Comparison of ENCODE assay signal across 10 cellular contexts in genomic region chr15:100241572-100242479, GRCh38.
A peak's percentile ranks its signal among the peaks of the same experiment; 100 is the strongest.
DNase-seq lines count a peak whose midpoint lies in the region; ATAC-seq and TF ChIP-seq lines count a peak whose summit lies in the region.
"Had no signal": no experiment of that assay in that cellular context is flagged by ENCODE, and none has a peak within 500 bp of the region (broad histone marks: within the 10 kb centered on the region; RNA-seq: fewer than 3 reads in every experiment).

No MANE protein-coding gene starts in this region.

- H3K4me3 Mint-ChIP-seq in GM23338 (no peak overlapping the region), neural crest cell (peak overlapping the region; percentile 25)

- no peaks in the 10 kb centered on the region for H4K20me1 ChIP-seq in GM23338 (replicated peaks; ENCODE audit: insufficient read depth)

- TF ChIP-seq CTCF in GM23338 (conservative IDR thresholded peaks at IDR 0.05; ENCODE audit: low read depth in 2 of 2) = no peak
- TF ChIP-seq CTCF in epithelial cell of esophagus (IDR thresholded peaks at IDR 0.05; ENCODE audit: insufficient read depth, low read depth, low read length, missing control alignments) = no peak
- TF ChIP-seq CTCF in neural crest cell (conservative IDR thresholded peaks at IDR 0.05) = no peak

- no peak overlapping the region for H3K9ac ChIP-seq in NT2/D1 (ENCODE audit: insufficient read length, low read depth)

- H3K4me3 ChIP-seq in GM23338 (no peak overlapping the region), NT2/D1 (ENCODE audit: insufficient read length, low read depth) (no peak overlapping the region), epithelial cell of esophagus (ENCODE audit: low read length) (no peak overlapping the region)
- H3K4me3 ChIP-seq: uterus had no signal

- H3K4me2 ChIP-seq in GM23338 = no peak overlapping the region

- H3K9me3 Mint-ChIP-seq in GM23338 (peaks cover 4% of the 10 kb centered on the region; the same call in 2 of the 3 replicates), neural crest cell (peaks cover 4% of the 10 kb centered on the region)

- peak overlapping the region; percentile 65; the same call in 1 of the 2 replicates for H3K27ac Mint-ChIP-seq in GM23338
- no peak overlapping the region for H3K27ac Mint-ChIP-seq in neural crest cell (ENCODE audit: unreplicated experiment)

- no peaks in the 10 kb centered on the region for H3K27me3 ChIP-seq in GM23338 (ENCODE audit: insufficient read depth)
- H3K27me3 ChIP-seq in NT2/D1 (ENCODE audit: insufficient read depth, insufficient read length) = no peaks in the 10 kb centered on the region
- H3K27me3 ChIP-seq: uterus had no signal

- H3F3A ChIP-seq in GM23338 (replicated peaks; ENCODE audit: low read depth) = no peaks in the 10 kb centered on the region

- H3K4me1 ChIP-seq in GM23338 (ENCODE audit: insufficient read depth) = no peaks in the 10 kb centered on the region
- peaks cover 8% of the 10 kb centered on the region for H3K4me1 ChIP-seq in NT2/D1 (ENCODE audit: insufficient read depth, insufficient read length)
- H3K4me1 ChIP-seq: uterus had no signal

- H3K9me3 ChIP-seq in NT2/D1 (ENCODE audit: insufficient read depth, low read length) = no peaks in the 10 kb centered on the region
- H3K9me3 ChIP-seq: uterus had no signal

- peak; percentile 49 for ATAC-seq in GM23338
- ATAC-seq in HG03439 (IDR thresholded peaks at IDR 0.05; ENCODE audit: unreplicated experiment) = no peak
- ATAC-seq in GM21526 (IDR thresholded peaks at IDR 0.05; ENCODE audit: low FRiP score, unreplicated experiment) = no peak

- peaks cover 15% of the 10 kb centered on the region for H3K4me1 Mint-ChIP-seq in GM23338
- H3K4me1 Mint-ChIP-seq in neural crest cell = peaks cover 42% of the 10 kb centered on the region

- H3K9me2 ChIP-seq in GM23338 (ENCODE audit: insufficient read depth) = 0 out of 2 replicates have a peak, but pooled peaks cover 5% of the 10 kb centered on the region

- H2AFZ ChIP-seq in GM23338 = no peak overlapping the region

- H3K36me3 ChIP-seq in GM23338 (ENCODE audit: insufficient read depth) (no peaks in the 10 kb centered on the region), NT2/D1 (ENCODE audit: insufficient read depth, insufficient read length, low read length) (no peaks in the 10 kb centered on the region)
- H3K36me3 ChIP-seq: uterus had no signal

- peaks cover 5% of the 10 kb centered on the region for H3K27me3 Mint-ChIP-seq in GM23338 (ENCODE audit: insufficient read depth, low read depth, poor library complexity)
- no peaks in the 10 kb centered on the region for H3K27me3 Mint-ChIP-seq in neural crest cell (ENCODE audit: low read depth)

- DNase-seq in GM23338 (ENCODE audit: low spot score) = peak; percentile 58
- peak; percentile 54 for DNase-seq in NT2/D1 (ENCODE audit: low read depth, low spot score)
- DNase-seq in epithelial cell of esophagus (ENCODE audit: low read depth) = peak; percentile 49
- no peak for DNase-seq in neural crest cell (ENCODE audit: low read depth, low spot score)
- DNase-seq in NOMO-1 treated with DMSO at 0.1 percent for 48 hours (lab: John Stamatoyannopoulos, UW; ENCODE audit: unreplicated experiment) = no peak
- no peak for DNase-seq in activated CD8-positive, alpha-beta memory T cell treated with anti-CD3 and anti-CD28 coated beads for 24 hours
- DNase-seq: GF-D8, uterus had no signal

- H3K36me3 Mint-ChIP-seq in GM23338 (ENCODE audit: low read depth) (peaks cover 3% of the 10 kb centered on the region; the same call in 2 of the 3 replicates), neural crest cell (ENCODE audit: low read depth) (peaks cover 4% of the 10 kb centered on the region)

- no peak overlapping the region for H3K27ac ChIP-seq in GM23338 (ENCODE audit: low read depth)
- H3K27ac ChIP-seq: uterus had no signal

- H3K79me2 ChIP-seq in GM23338 (replicated peaks; ENCODE audit: insufficient read depth) = no peaks in the 10 kb centered on the region

TF ChIP-seq in GM23338, 12 proteins besides CTCF, POLR2A, EP300 and RAD21:
- TF ChIP-seq POLR2AphosphoS5 (IDR thresholded peaks at IDR 0.05; ENCODE audit: low read depth) (no peak), ETS1 (IDR thresholded peaks at IDR 0.05) (no peak), EZH2 (IDR thresholded peaks at IDR 0.05; ENCODE audit: low read depth, unreplicated experiment) (no peak), CREB1 (CRISPR knock-in tag; IDR thresholded peaks at IDR 0.05; ENCODE audit: low read depth) (no peak), STAT1 (IDR thresholded peaks at IDR 0.05; ENCODE audit: unreplicated experiment) (no peak), JUNB (IDR thresholded peaks at IDR 0.05; ENCODE audit: unreplicated experiment) (no peak)
TF ChIP-seq in GM23338: peak in this region for 0.

Comparison
In these comparisons a context has a peak if more than half of its experiments do, and no peak if none do; other contexts are left out.
1. DNase-seq: peak in GM23338 (single experiment), NT2/D1 (single experiment) and epithelial cell of esophagus (single experiment); none in neural crest cell (single experiment), NOMO-1 treated with DMSO at 0.1 percent for 48 hours (single experiment) and activated CD8-positive, alpha-beta memory T cell treated with anti-CD3 and anti-CD28 coated beads for 24 hours (single experiment).